In genomic region chr21:6521777-6522176, GRCh38 we compare ENCODE assay signal across 2 cellular contexts.
DNase-seq lines count a peak whose midpoint lies in the region; ATAC-seq and TF ChIP-seq lines count a peak whose summit lies in the region.
"Not testable (repeated sequence)": the region's sequence is repeated elsewhere in the genome, so short reads cannot be mapped to it uniquely, and the experiment has no call there.

No MANE protein-coding gene starts in this region.

- in situ Hi-C loops in IMR-90 (cut with MboI; ENCODE audit: low sequenced_read_pairs) = not testable (repeated sequence)

- not testable (repeated sequence) for H3K9me3 ChIP-seq in IMR-90 (ENCODE audit: control insufficient read depth, insufficient read depth, low read length); body of pancreas

- not testable (repeated sequence) for TF ChIP-seq CTCF in IMR-90 (conservative IDR thresholded peaks at IDR 0.05; ENCODE audit: low read depth, low read length); body of pancreas (IDR thresholded peaks at IDR 0.05)

- not testable (repeated sequence) for H3K4me1 ChIP-seq in IMR-90 (ENCODE audit: control insufficient read depth, insufficient read depth, low read length); body of pancreas

- not testable (repeated sequence) for BruUV-seq in IMR-90 (replicated peaks; lab: Mats Ljungman, UMichigan)

- not testable (repeated sequence) for H2AFZ ChIP-seq in IMR-90 (replicated peaks; ENCODE audit: low read length, poor library complexity)

- not testable (repeated sequence) for H3K79me1 ChIP-seq in IMR-90 (ENCODE audit: low read depth in 1 of 2, low read length in 2 of 2)

- H3K27ac ChIP-seq in IMR-90 (ENCODE audit: insufficient read depth, low read length); body of pancreas: not testable (repeated sequence)

- not testable (repeated sequence) for H3K14ac ChIP-seq in IMR-90 (replicated peaks; ENCODE audit: low read depth, low read length)

- POLR2A ChIA-PET in IMR-90 (lab: Charles Lee; ENCODE audit: unreplicated experiment) = not testable (repeated sequence)

- H2AK5ac ChIP-seq in IMR-90 (ENCODE audit: low read depth, low read length) = not testable (repeated sequence)

- not testable (repeated sequence) for H2BK15ac ChIP-seq in IMR-90 (ENCODE audit: low read depth, low read length)

- not testable (repeated sequence) for H4K8ac ChIP-seq in IMR-90 (ENCODE audit: low read depth in 2 of 2, low read length in 2 of 2)

- H3K9me1 ChIP-seq in IMR-90 (ENCODE audit: insufficient read depth, low read length) = not testable (repeated sequence)

- TF ChIP-seq POLR2A in IMR-90 (IDR thresholded peaks at IDR 0.05; ENCODE audit: low read depth, low read length); body of pancreas (IDR thresholded peaks at IDR 0.05): not testable (repeated sequence)

- not testable (repeated sequence) for H3K18ac ChIP-seq in IMR-90 (ENCODE audit: low read depth, low read length)

- H2BK5ac ChIP-seq in IMR-90 (ENCODE audit: low read depth, low read length, poor library complexity, severe bottlenecking) = not testable (repeated sequence)

- H4K5ac ChIP-seq in IMR-90 (ENCODE audit: low read depth, low read length) = not testable (repeated sequence)

- not testable (repeated sequence) for H3K4ac ChIP-seq in IMR-90 (ENCODE audit: low read depth, low read length)

- not testable (repeated sequence) for TF ChIP-seq RAD21 in IMR-90 (IDR thresholded peaks at IDR 0.05; ENCODE audit: low read length)

- not testable (repeated sequence) for H3K4me3 ChIP-seq in IMR-90 (ENCODE audit: insufficient read depth, low read depth, low read length); body of pancreas

- ATAC-seq in IMR-90 (ENCODE audit: low read depth) = peak; percentile 65
- peak; percentile 50 for ATAC-seq in body of pancreas

- H3K36me3 ChIP-seq in IMR-90 (ENCODE audit: control insufficient read depth, insufficient read depth, low read length); body of pancreas (replicated peaks in 1 of 2; ENCODE audit: insufficient read depth in 1 of 2, low read depth in 2 of 2): not testable (repeated sequence)

- not testable (repeated sequence) for H3K23ac ChIP-seq in IMR-90 (ENCODE audit: low read depth, low read length)

- not testable (repeated sequence) for H2BK120ac ChIP-seq in IMR-90 (ENCODE audit: low read depth, low read length)

- intact Hi-C loops in IMR-90 (cut with micrococcal nuclease); body of pancreas (cut with DNase I): not testable (repeated sequence)

- H2AK9ac ChIP-seq in IMR-90 (replicated peaks; ENCODE audit: low read depth, low read length, poor library complexity) = not testable (repeated sequence)

- CTCF ChIA-PET in IMR-90 (lab: Yijun Ruan, JAX) = not testable (repeated sequence)

- not testable (repeated sequence) for H4K20me1 ChIP-seq in IMR-90 (ENCODE audit: insufficient read depth, low read length)

- DNase-seq in IMR-90, body of pancreas: not testable (repeated sequence)

- H2BK20ac ChIP-seq in IMR-90 (ENCODE audit: low read depth, low read length) = not testable (repeated sequence)

- not testable (repeated sequence) for H4K91ac ChIP-seq in IMR-90 (ENCODE audit: insufficient read depth, low read depth, low read length)

- not testable (repeated sequence) for H3K56ac ChIP-seq in IMR-90 (ENCODE audit: extremely low read depth, insufficient read depth, low read length)

- WGBS in IMR-90 (ENCODE audit: extremely low coverage in 2 of 2, insufficient read length in 1 of 2), 2 experiments = no CpG with 5 or more reads among the region's 7 CpGs
- WGBS in body of pancreas, 2 donors = no CpG with 5 or more reads among the region's 7 CpGs

- not testable (repeated sequence) for H3K9ac ChIP-seq in IMR-90 (ENCODE audit: low read depth, low read length)

- dilution Hi-C loops in IMR-90 (cut with HindIII; ENCODE audit: low sequenced_read_pairs, unreplicated experiment) = not testable (repeated sequence)

- not testable (repeated sequence) for H3K27me3 ChIP-seq in IMR-90 (ENCODE audit: control insufficient read depth, insufficient read depth, low read length); body of pancreas

- H3K4me2 ChIP-seq in IMR-90 (ENCODE audit: low read depth, low read length) = not testable (repeated sequence)
